In the genomic region with DNA sequence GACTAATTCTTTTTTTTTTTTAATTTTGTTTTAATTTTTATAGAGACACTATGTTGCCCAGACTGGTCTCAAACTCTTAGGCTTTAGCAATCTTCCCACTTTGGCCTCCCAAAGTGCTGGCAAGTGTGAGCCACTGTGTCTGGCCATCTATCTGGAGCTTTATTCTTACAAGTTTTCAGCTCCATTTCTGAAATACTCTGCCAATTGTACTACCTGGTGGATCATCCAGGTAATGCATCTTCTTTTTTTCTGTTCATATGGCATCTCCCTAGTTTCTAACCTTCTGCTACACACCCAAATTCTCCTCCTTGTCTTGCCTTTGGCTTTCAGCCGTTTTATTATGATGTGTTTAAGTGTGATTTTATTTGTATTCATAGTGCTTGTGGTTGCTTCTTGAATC, we compare ENCODE assay signal across 18 cellular contexts. TPM values are rescaled to one million over a fixed set of nuclear protein-coding genes. Genes with fewer than 3 reads are reported as not detected.
A peak's percentile ranks its signal among the peaks of the same experiment; 100 is the strongest.
DNase-seq lines count a peak whose midpoint lies in the region; ATAC-seq and TF ChIP-seq lines count a peak whose summit lies in the region.
"Had no signal": no experiment of that assay in that cellular context is flagged by ENCODE, and none has a peak within 500 bp of the region (broad histone marks: within the 10 kb centered on the region; RNA-seq: fewer than 3 reads in every experiment).

No MANE protein-coding gene starts in this region.

- TF ChIP-seq CTCF in Panc1 (IDR thresholded peaks at IDR 0.05) (peak; percentile 42), epithelial cell of proximal tubule (conservative IDR thresholded peaks at IDR 0.05; ENCODE audit: low read depth, low read length) (peak; percentile 36), GM13976 (IDR thresholded peaks at IDR 0.05; ENCODE audit: borderline replicate concordance, control extremely low read depth, extremely low read depth, insufficient read depth, missing control alignments) (no peak), MM.1S (IDR thresholded peaks at IDR 0.05; ENCODE audit: low read length) (no peak)

- H3K9me3 ChIP-seq in Panc1 (ENCODE audit: control insufficient read depth, insufficient read depth, low read depth, low read length) (no peaks in the 10 kb centered on the region; the same call in 1 of the 2 replicates), MM.1S (replicated peaks; ENCODE audit: insufficient read depth, low read length) (no peaks in the 10 kb centered on the region)
- H3K9me3 ChIP-seq: HAP-1, lower lobe of right lung, testis had no signal

- peaks cover 14% of the 10 kb centered on the region for H3K27me3 Mint-ChIP-seq in activated T-cell treated with anti-CD3 and anti-CD28 coated beads, Interleukin-2, amount 50 U/mL, for 4 hours (ENCODE audit: low read depth)
- H3K27me3 Mint-ChIP-seq in activated T-cell treated with anti-CD3 and anti-CD28 coated beads, Interleukin-2, amount 50 U/mL, for 72 hours (ENCODE audit: low read depth) = peaks cover 77% of the 10 kb centered on the region

- H3K36me3 ChIP-seq in Panc1 (ENCODE audit: control insufficient read depth, insufficient read depth, low read length) (no peaks in the 10 kb centered on the region), MM.1S (replicated peaks; ENCODE audit: insufficient read depth, low read length) (no peaks in the 10 kb centered on the region)
- H3K36me3 ChIP-seq: HAP-1, lower lobe of right lung, WERI-Rb-1 had no signal

- H3K4me1 Mint-ChIP-seq in activated T-cell treated with anti-CD3 and anti-CD28 coated beads, Interleukin-2, amount 50 U/mL, for 4 hours (ENCODE audit: low read depth) = no peaks in the 10 kb centered on the region
- H3K4me1 Mint-ChIP-seq in activated T-cell treated with anti-CD3 and anti-CD28 coated beads, Interleukin-2, amount 50 U/mL, for 72 hours (ENCODE audit: low read depth) = no peaks in the 10 kb centered on the region

- intact Hi-C loops in Panc1 (cut with micrococcal nuclease; ENCODE audit: unreplicated experiment) = no loop called here

- ATAC-seq in activated T-cell treated with anti-CD3 and anti-CD28 coated beads, Interleukin-2, amount 50 U/mL, for 4 hours = peak; percentile 21 to 40
- ATAC-seq in activated T-cell treated with anti-CD3 and anti-CD28 coated beads, Interleukin-2, amount 50 U/mL, for 72 hours (replicated peaks in 1 of 2) = no peak
- ATAC-seq in Panc1 = peak; percentile 63; the same call in 1 of the 2 replicates
- ATAC-seq: lower lobe of right lung, natural killer cell had no signal

- peaks cover 22% of the 10 kb centered on the region for H3K9me3 Mint-ChIP-seq in activated T-cell treated with anti-CD3 and anti-CD28 coated beads, Interleukin-2, amount 50 U/mL, for 4 hours
- peaks cover 9 to 11% of the 10 kb centered on the region in 2 donors for H3K9me3 Mint-ChIP-seq in activated T-cell treated with anti-CD3 and anti-CD28 coated beads, Interleukin-2, amount 50 U/mL, for 72 hours

- CTCF ChIA-PET in Panc1 (lab: Charles Lee) = interaction anchor here (0.6 to 1.0 kb wide), 5 partner anchors 23 to 345 kb away, joined by 3 to 6 read pairs (median 3); no protein-coding TSS in a partner anchor

- no peaks in the 10 kb centered on the region for H4K20me1 ChIP-seq in MM.1S (ENCODE audit: insufficient read depth, low read length)

- in situ Hi-C loops in Panc1 (cut with HindIII; ENCODE audit: low pct_unique_long_range_greater_than_20kb, low sequenced_read_pairs) = no loop called here
- in situ Hi-C loops in GM13976 (cut with MboI; ENCODE audit: low sequenced_read_pairs, unreplicated experiment) = no loop called here

- H3K27ac ChIP-seq in Panc1 (ENCODE audit: low read length) = no peak overlapping the region
- no peak overlapping the region for H3K27ac ChIP-seq in MM.1S (ENCODE audit: low read length)
- H3K27ac ChIP-seq: lower lobe of right lung, testis, WERI-Rb-1 had no signal

- no peaks in the 10 kb centered on the region for H3K79me2 ChIP-seq in MM.1S (ENCODE audit: low read length)

- H3K4me1 ChIP-seq in Panc1 (ENCODE audit: control insufficient read depth, insufficient read depth, low read length) (no peaks in the 10 kb centered on the region), MM.1S (ENCODE audit: low read length) (no peaks in the 10 kb centered on the region)
- H3K4me1 ChIP-seq: HAP-1, lower lobe of right lung, testis had no signal

- no peak overlapping the region for H3K4me3 ChIP-seq in Panc1 (ENCODE audit: low read depth in 2 of 2, low read length in 2 of 2)
- H3K4me3 ChIP-seq in epithelial cell of proximal tubule (ENCODE audit: low read depth, low read length) = no peak overlapping the region
- H3K4me3 ChIP-seq in MM.1S (ENCODE audit: low read length) = no peak overlapping the region
- H3K4me3 ChIP-seq: HAP-1, lower lobe of right lung, testis had no signal

- H3K4me2 ChIP-seq in MM.1S (ENCODE audit: low read depth, low read length) = no peak overlapping the region

- H3K36me3 Mint-ChIP-seq in activated T-cell treated with anti-CD3 and anti-CD28 coated beads, Interleukin-2, amount 50 U/mL, for 4 hours (ENCODE audit: insufficient read depth) = no peaks in the 10 kb centered on the region
- H3K36me3 Mint-ChIP-seq in activated T-cell treated with anti-CD3 and anti-CD28 coated beads, Interleukin-2, amount 50 U/mL, for 72 hours (ENCODE audit: insufficient read depth in 2 of 2) = peaks cover 4 to 13% of the 10 kb centered on the region in 2 donors

- H3K9ac ChIP-seq in MM.1S (ENCODE audit: low read length) = no peak overlapping the region

- no TSS peak for BruUV-seq in Panc1 (replicated peaks; lab: Mats Ljungman, UMichigan)

- H3K9me2 ChIP-seq in MM.1S (replicated peaks; ENCODE audit: insufficient read depth, low read length) = no peaks in the 10 kb centered on the region

- H3F3A ChIP-seq in MM.1S (ENCODE audit: insufficient read depth, low read length) = no peaks in the 10 kb centered on the region

- H3K27me3 ChIP-seq in Panc1 (ENCODE audit: control insufficient read depth, insufficient read depth, low read length) (no peaks in the 10 kb centered on the region), MM.1S (replicated peaks; ENCODE audit: insufficient read depth, low read length) (no peaks in the 10 kb centered on the region)
- H3K27me3 ChIP-seq: testis had no signal

- POLR2A ChIA-PET in Panc1 (lab: Charles Lee) = no interaction called here

- H3K27ac Mint-ChIP-seq in activated T-cell treated with anti-CD3 and anti-CD28 coated beads, Interleukin-2, amount 50 U/mL, for 72 hours = no peak overlapping the region
- H3K27ac Mint-ChIP-seq: natural killer cell had no signal

- no peak overlapping the region for H2AFZ ChIP-seq in MM.1S (ENCODE audit: low read length)

- DNase-seq in activated T-cell treated with anti-CD3 and anti-CD28 coated beads, Interleukin-2, amount 50 U/mL, for 4 hours = no peak
- DNase-seq in activated T-cell treated with anti-CD3 and anti-CD28 coated beads, Interleukin-2, amount 50 U/mL, for 72 hours = no peak
- DNase-seq in Panc1 (ENCODE audit: low read depth, low spot score) (no peak), epithelial cell of proximal tubule (ENCODE audit: low read depth) (no peak), NCI-H446 (lab: John Stamatoyannopoulos, UW) (no peak), GM13976 (ENCODE audit: low spot score) (no peak), MM.1S (no peak), kidney tubule cell (ENCODE audit: low spot score) (no peak)
- DNase-seq: aorta, dermis blood vessel endothelial cell, DMS79, KBM-7, lower lobe of right lung, natural killer cell, NCI-H146, testis, WERI-Rb-1 had no signal

- H3K4me3 Mint-ChIP-seq in activated T-cell treated with anti-CD3 and anti-CD28 coated beads, Interleukin-2, amount 50 U/mL, for 4 hours = no peak overlapping the region
- H3K4me3 Mint-ChIP-seq in activated T-cell treated with anti-CD3 and anti-CD28 coated beads, Interleukin-2, amount 50 U/mL, for 72 hours = no peak overlapping the region
- H3K4me3 Mint-ChIP-seq: natural killer cell had no signal

RNA-seq across cellular contexts. Expression of a gene that starts 40.2 kb away (rescaled TPM):
- total RNA-seq in activated T-cell treated with anti-CD3 and anti-CD28 coated beads, Interleukin-2, amount 50 U/mL, for 4 hours = 1 to 10 TPM; 1.3 to 3.4 (median 1.7) TPM
- under 1 TPM; 0.12 to 0.30 TPM for total RNA-seq in activated T-cell treated with anti-CD3 and anti-CD28 coated beads, Interleukin-2, amount 50 U/mL, for 72 hours
- total RNA-seq in Panc1 (2021; ENCODE audit: unreplicated experiment) (22.8 TPM), epithelial cell of proximal tubule (2.0 and 2.9 TPM in 2 replicates)
- polyA plus RNA-seq in Panc1 (2012; ENCODE audit: insufficient read length) = 12.7 TPM

Comparison
In these comparisons a context has a peak if more than half of its experiments do, and no peak if none do; other contexts are left out.
1. ATAC-seq: peak in activated T-cell treated with anti-CD3 and anti-CD28 coated beads, Interleukin-2, amount 50 U/mL, for 4 hours (2 of 2) and Panc1 (single experiment); none in activated T-cell treated with anti-CD3 and anti-CD28 coated beads, Interleukin-2, amount 50 U/mL, for 72 hours (0 of 2).
2. CTCF ChIP-seq: peak in Panc1 (single experiment) and epithelial cell of proximal tubule (single experiment); none in GM13976 (single experiment) and MM.1S (single experiment).